In genomic region chr2:215664847-215665525, GRCh38 we compare ENCODE assay signal across 8 cellular contexts.
DNase-seq lines count a peak whose midpoint lies in the region; ATAC-seq, FAIRE-seq and TF ChIP-seq lines count a peak whose summit lies in the region.

No MANE protein-coding gene starts in this region.

- DNase-seq in keratinocyte (ENCODE audit: low read depth, low spot score) (peak; percentile 64), DMS 273 (lab: John Stamatoyannopoulos, UW; ENCODE audit: unreplicated experiment) (no peak), NCI-H510A (lab: John Stamatoyannopoulos, UW) (no peak), NCI-H187 treated with DMSO at 0.1 percent for 48 hours (lab: John Stamatoyannopoulos, UW) (no peak)

- H3K79me2 ChIP-seq in keratinocyte (ENCODE audit: control insufficient read depth, insufficient read depth, low read length), result no peaks in the 10 kb centered on the region

- ATAC-seq in GM18517 (IDR thresholded peaks at IDR 0.05; ENCODE audit: unreplicated experiment) (peak; percentile 69), HG02938 (IDR thresholded peaks at IDR 0.05; ENCODE audit: unreplicated experiment) (peak; percentile 86), SK-N-SH treated with all-trans-retinoic acid at 6 μM for 48 hours (peak; percentile 67), GM21737 (IDR thresholded peaks at IDR 0.05; ENCODE audit: unreplicated experiment) (no peak)

- H4K20me1 ChIP-seq in keratinocyte (ENCODE audit: control insufficient read depth, extremely low read depth, insufficient read depth, low read length), result no peaks in the 10 kb centered on the region

- no peak overlapping the region for H3K9ac ChIP-seq in keratinocyte (ENCODE audit: control insufficient read depth, extremely low read depth, insufficient read depth, low read length)

- H3K9me1 ChIP-seq in keratinocyte (ENCODE audit: control insufficient read depth, extremely low read depth, insufficient read depth, low read length), result no peaks in the 10 kb centered on the region

- peak overlapping the region; percentile 31 for H3K4me2 ChIP-seq in keratinocyte (ENCODE audit: control insufficient read depth, extremely low read depth, insufficient read depth, low read depth, low read length)

- peak overlapping the region; percentile 46 for H2AFZ ChIP-seq in keratinocyte (ENCODE audit: control insufficient read depth, low read length)

- H3K27ac ChIP-seq in keratinocyte (ENCODE audit: control insufficient read depth, insufficient read depth, low read length), result peak overlapping the region; percentile 61

- dilution Hi-C loops in keratinocyte (cut with MboI; ENCODE audit: extremely low pct_ligation_motif_present, low sequenced_read_pairs), result no loop called here

- no peaks in the 10 kb centered on the region for H3K27me3 ChIP-seq in keratinocyte (ENCODE audit: control insufficient read depth, extremely low read depth, insufficient read depth, low read length)

- no peak overlapping the region for H3K4me3 ChIP-seq in keratinocyte (ENCODE audit: control insufficient read depth in 2 of 3, extremely low read depth in 1 of 3, insufficient read depth in 2 of 3, low read depth in 1 of 3, low read length in 3 of 3)

- FAIRE-seq in keratinocyte (lab: Jason Lieb, UNC), result peak; percentile 98

- no peak for TF ChIP-seq CTCF in keratinocyte (optimal IDR thresholded peaks at IDR 0.05 in 1 of 3, IDR thresholded peaks at IDR 0.05 in 1 of 3, conservative IDR thresholded peaks at IDR 0.05 in 1 of 3; ENCODE audit: extremely low read depth in 1 of 3, insufficient read depth in 2 of 3, low read length in 3 of 3)

- no peaks in the 10 kb centered on the region for H3K9me3 ChIP-seq in keratinocyte (ENCODE audit: control insufficient read depth, low read depth, low read length)

- no peaks in the 10 kb centered on the region for H3K36me3 ChIP-seq in keratinocyte (ENCODE audit: control insufficient read depth in 2 of 2, extremely low read depth in 1 of 2, insufficient read depth in 2 of 2, low read length in 2 of 2)

- H3K4me1 ChIP-seq in keratinocyte (ENCODE audit: control insufficient read depth, extremely low read depth, insufficient read depth, low read length), result peaks cover 29% of the 10 kb centered on the region

TF ChIP-seq in SK-N-SH treated with all-trans-retinoic acid at 6 μM for 48 hours, 23 proteins besides CTCF, POLR2A, EP300 and RAD21:
- 0 out of 2 replicates have a peak, but pooled peaks have one; percentile 7 for TF ChIP-seq ISL1 (CRISPR knock-in tag; IDR thresholded peaks at IDR 0.05)
- TF ChIP-seq RARB (CRISPR knock-in tag; IDR thresholded peaks at IDR 0.05), result no peak
